Comparison of ENCODE assay signal across 9 cellular contexts in the genomic region with DNA sequence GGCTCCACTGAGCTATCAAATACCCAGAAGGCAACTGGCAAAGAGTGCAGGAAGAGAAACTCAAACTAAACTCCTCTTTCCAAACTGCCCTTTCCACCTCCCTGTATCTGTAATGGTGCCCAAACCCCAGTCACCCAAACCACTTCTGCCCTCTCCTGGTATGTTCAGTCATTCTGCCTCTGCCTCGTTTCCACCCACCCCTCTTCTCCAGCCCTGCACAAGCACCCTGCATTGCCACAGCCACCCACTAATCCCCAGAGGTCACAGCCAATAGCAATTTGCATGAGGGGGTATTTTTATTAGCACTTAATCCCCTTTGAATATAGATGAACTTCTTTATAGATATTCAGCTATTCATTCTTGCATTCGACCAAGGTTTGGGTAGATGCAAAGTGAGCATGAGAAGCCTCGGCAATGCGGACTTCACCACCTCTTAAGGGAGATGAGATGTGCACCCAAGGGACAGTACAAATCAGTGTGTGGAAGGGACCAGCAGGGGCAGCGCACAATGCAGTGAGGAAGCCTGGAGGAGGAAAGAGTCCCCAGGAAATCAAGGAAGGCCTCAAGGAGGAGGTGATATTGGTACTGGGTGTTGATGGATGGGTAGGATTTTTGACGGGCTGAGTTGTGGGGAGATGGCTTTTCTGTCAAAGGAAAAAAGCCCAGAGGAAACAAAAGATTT. TPM values are rescaled to one million over a fixed set of nuclear protein-coding genes. Genes with fewer than 3 reads are reported as not detected.
DNase-seq lines count a peak whose midpoint lies in the region; ATAC-seq and TF ChIP-seq lines count a peak whose summit lies in the region.
"Had no signal": no experiment of that assay in that cellular context is flagged by ENCODE, and none has a peak within 500 bp of the region (broad histone marks: within the 10 kb centered on the region; RNA-seq: fewer than 3 reads in every experiment).

No MANE protein-coding gene starts in this region.

- H3K36me3 ChIP-seq in HEK293 (ENCODE audit: control insufficient read depth in 2 of 2, insufficient read depth in 1 of 2, low read length in 2 of 2) (no peaks in the 10 kb centered on the region), cardiac muscle cell (no peaks in the 10 kb centered on the region)

- ATAC-seq in activated T-helper 17 cell treated with anti-CD3 and anti-CD28 coated beads, Interleukin-2, amount 50 U/mL, for 72 hours (replicated peaks), result peak; percentile 98
- peak; percentile 94 for ATAC-seq in stimulated activated memory B cell treated with anti-CD40 and anti-IgM and Interleukin-4, amounts not matched to agents 10 μg/mL and 1 μg/mL and 100 μg/mL, for 72 hours

- no peaks in the 10 kb centered on the region for H3K36me3 Mint-ChIP-seq in activated T-helper 17 cell treated with anti-CD3 and anti-CD28 coated beads, Interleukin-2, amount 50 U/mL, for 72 hours (ENCODE audit: low read depth)
- no peaks in the 10 kb centered on the region for H3K36me3 Mint-ChIP-seq in stimulated activated memory B cell treated with anti-CD40 and anti-IgM and Interleukin-4, amounts not matched to agents 10 μg/mL and 1 μg/mL and 100 μg/mL, for 72 hours

- H3K9me3 Mint-ChIP-seq in activated T-helper 17 cell treated with anti-CD3 and anti-CD28 coated beads, Interleukin-2, amount 50 U/mL, for 72 hours, result no peaks in the 10 kb centered on the region
- H3K9me3 Mint-ChIP-seq in stimulated activated memory B cell treated with anti-CD40 and anti-IgM and Interleukin-4, amounts not matched to agents 10 μg/mL and 1 μg/mL and 100 μg/mL, for 72 hours, result no peaks in the 10 kb centered on the region

- DNase-seq in activated gamma-delta T cell treated with Interleukin-2 at 50 U/mL for 16 hours (peak; percentile 48), activated gamma-delta T cell (lab: John Stamatoyannopoulos, UW) (no peak), NCI-H524 treated with DMSO at 0.1 percent for 48 hours (lab: John Stamatoyannopoulos, UW) (peak; percentile 62), cardiac muscle cell (ENCODE audit: low read depth in 1 of 2, low spot score in 1 of 2) (peak; percentile 28 to 63), NCI-H226 (no peak)

- H3K27ac ChIP-seq in HEK293 (ENCODE audit: extremely low read depth, low read depth, low read length) (no peak overlapping the region), cardiac muscle cell (no peak overlapping the region)

- H3K9me3 ChIP-seq in HEK293 (ENCODE audit: control insufficient read depth, insufficient read depth, low read depth, low read length) (no peaks in the 10 kb centered on the region), cardiac muscle cell (ENCODE audit: low read depth) (no peaks in the 10 kb centered on the region)

- CTCF ChIA-PET in HEK293 (lab: Yijun Ruan, JAX), result interaction anchor here (0.7 to 2.5 kb wide), 4 partner anchors 12 to 118 kb away, joined by 4 to 18 read pairs (median 4); no protein-coding TSS in a partner anchor

- H3K4me1 ChIP-seq in HEK293 (ENCODE audit: control insufficient read depth, insufficient read depth, low read length) (no peaks in the 10 kb centered on the region), cardiac muscle cell (ENCODE audit: low read depth) (no peaks in the 10 kb centered on the region)

- no peaks in the 10 kb centered on the region for H3K27me3 Mint-ChIP-seq in activated T-helper 17 cell treated with anti-CD3 and anti-CD28 coated beads, Interleukin-2, amount 50 U/mL, for 72 hours
- peaks cover 23% of the 10 kb centered on the region for H3K27me3 Mint-ChIP-seq in stimulated activated memory B cell treated with anti-CD40 and anti-IgM and Interleukin-4, amounts not matched to agents 10 μg/mL and 1 μg/mL and 100 μg/mL, for 72 hours

- no peak overlapping the region for H3K4me3 Mint-ChIP-seq in activated T-helper 17 cell treated with anti-CD3 and anti-CD28 coated beads, Interleukin-2, amount 50 U/mL, for 72 hours
- peak overlapping the region; percentile 32 for H3K4me3 Mint-ChIP-seq in stimulated activated memory B cell treated with anti-CD40 and anti-IgM and Interleukin-4, amounts not matched to agents 10 μg/mL and 1 μg/mL and 100 μg/mL, for 72 hours

- no peak overlapping the region for H3K27ac Mint-ChIP-seq in activated T-helper 17 cell treated with anti-CD3 and anti-CD28 coated beads, Interleukin-2, amount 50 U/mL, for 72 hours
- H3K27ac Mint-ChIP-seq in stimulated activated memory B cell treated with anti-CD40 and anti-IgM and Interleukin-4, amounts not matched to agents 10 μg/mL and 1 μg/mL and 100 μg/mL, for 72 hours, result peak overlapping the region; percentile 1

- no peaks in the 10 kb centered on the region for H3K27me3 ChIP-seq in cardiac muscle cell

- no peak overlapping the region for H3K4me3 ChIP-seq in HEK293 (ENCODE audit: low read depth, low read length)
- H3K4me3 ChIP-seq in cardiac muscle cell, result no peak overlapping the region

- POLR2A ChIA-PET in HEK293 (lab: Yijun Ruan, JAX), result no interaction called here

- H3K4me1 Mint-ChIP-seq in activated T-helper 17 cell treated with anti-CD3 and anti-CD28 coated beads, Interleukin-2, amount 50 U/mL, for 72 hours, result peaks cover 18% of the 10 kb centered on the region
- H3K4me1 Mint-ChIP-seq in stimulated activated memory B cell treated with anti-CD40 and anti-IgM and Interleukin-4, amounts not matched to agents 10 μg/mL and 1 μg/mL and 100 μg/mL, for 72 hours, result peaks cover 39% of the 10 kb centered on the region

- TF ChIP-seq CTCF in HEK293 (tag by site-specific recombination; IDR thresholded peaks at IDR 0.05), result no peak
- peak; percentile 39 for TF ChIP-seq CTCF in cardiac muscle cell (IDR thresholded peaks at IDR 0.05; ENCODE audit: low read depth, low read length)

TF ChIP-seq in HEK293, 187 proteins besides CTCF, POLR2A, EP300 and RAD21:
- TF ChIP-seq, protein P1, sequence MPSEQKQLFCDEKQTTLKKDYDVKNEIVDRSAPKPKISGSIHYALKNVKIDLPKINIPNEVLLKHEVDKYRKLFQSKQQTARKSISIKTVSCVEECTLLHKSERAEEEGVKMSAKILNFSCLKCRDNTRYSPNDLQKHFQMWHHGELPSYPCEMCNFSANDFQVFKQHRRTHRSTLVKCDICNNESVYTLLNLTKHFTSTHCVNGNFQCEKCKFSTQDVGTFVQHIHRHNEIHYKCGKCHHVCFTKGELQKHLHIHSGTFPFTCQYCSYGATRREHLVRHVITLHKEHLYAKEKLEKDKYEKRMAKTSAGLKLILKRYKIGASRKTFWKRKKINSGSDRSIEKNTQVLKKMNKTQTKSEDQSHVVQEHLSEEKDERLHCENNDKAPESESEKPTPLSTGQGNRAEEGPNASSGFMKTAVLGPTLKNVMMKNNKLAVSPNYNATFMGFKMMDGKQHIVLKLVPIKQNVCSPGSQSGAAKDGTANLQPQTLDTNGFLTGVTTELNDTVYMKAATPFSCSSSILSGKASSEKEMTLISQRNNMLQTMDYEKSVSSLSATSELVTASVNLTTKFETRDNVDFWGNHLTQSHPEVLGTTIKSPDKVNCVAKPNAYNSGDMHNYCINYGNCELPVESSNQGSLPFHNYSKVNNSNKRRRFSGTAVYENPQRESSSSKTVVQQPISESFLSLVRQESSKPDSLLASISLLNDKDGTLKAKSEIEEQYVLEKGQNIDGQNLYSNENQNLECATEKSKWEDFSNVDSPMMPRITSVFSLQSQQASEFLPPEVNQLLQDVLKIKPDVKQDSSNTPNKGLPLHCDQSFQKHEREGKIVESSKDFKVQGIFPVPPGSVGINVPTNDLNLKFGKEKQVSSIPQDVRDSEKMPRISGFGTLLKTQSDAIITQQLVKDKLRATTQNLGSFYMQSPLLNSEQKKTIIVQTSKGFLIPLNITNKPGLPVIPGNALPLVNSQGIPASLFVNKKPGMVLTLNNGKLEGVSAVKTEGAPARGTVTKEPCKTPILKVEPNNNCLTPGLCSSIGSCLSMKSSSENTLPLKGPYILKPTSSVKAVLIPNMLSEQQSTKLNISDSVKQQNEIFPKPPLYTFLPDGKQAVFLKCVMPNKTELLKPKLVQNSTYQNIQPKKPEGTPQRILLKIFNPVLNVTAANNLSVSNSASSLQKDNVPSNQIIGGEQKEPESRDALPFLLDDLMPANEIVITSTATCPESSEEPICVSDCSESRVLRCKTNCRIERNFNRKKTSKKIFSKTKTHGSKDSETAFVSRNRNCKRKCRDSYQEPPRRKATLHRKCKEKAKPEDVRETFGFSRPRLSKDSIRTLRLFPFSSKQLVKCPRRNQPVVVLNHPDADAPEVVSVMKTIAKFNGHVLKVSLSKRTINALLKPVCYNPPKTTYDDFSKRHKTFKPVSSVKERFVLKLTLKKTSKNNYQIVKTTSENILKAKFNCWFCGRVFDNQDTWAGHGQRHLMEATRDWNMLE (tag by site-specific recombination; conservative IDR thresholded peaks at IDR 0.05; ENCODE audit: low read depth), result no peak
- 0 out of 2 replicates have a peak, but pooled peaks have one; percentile 20 for TF ChIP-seq ZFP3 (tag by site-specific recombination; IDR thresholded peaks at IDR 0.05; ENCODE audit: low read depth)
- TF ChIP-seq ZNF2 (tag by site-specific recombination; IDR thresholded peaks at IDR 0.05), result no peak
- TF ChIP-seq ZNF664 (tag by site-specific recombination; IDR thresholded peaks at IDR 0.05), result no peak
- TF ChIP-seq ZFHX2 (tag by site-specific recombination; conservative IDR thresholded peaks at IDR 0.05), result peak; percentile 38; the same call in 1 of the 2 replicates
- TF ChIP-seq HOXC10 (CRISPR knock-in tag; IDR thresholded peaks at IDR 0.05), result no peak
- TF ChIP-seq ZNF707 (tag by site-specific recombination; IDR thresholded peaks at IDR 0.05), result no peak
- no peak for TF ChIP-seq ZNF211 (tag by site-specific recombination; IDR thresholded peaks at IDR 0.05; ENCODE audit: low read depth)
- TF ChIP-seq EGR2 (tag by site-specific recombination; IDR thresholded peaks at IDR 0.05; ENCODE audit: low read depth), result no peak
- TF ChIP-seq ZNF654 (tag by site-specific recombination; IDR thresholded peaks at IDR 0.05; ENCODE audit: low read depth), result peak; percentile 56
- no peak for TF ChIP-seq ZNF214 (tag by site-specific recombination; IDR thresholded peaks at IDR 0.05; ENCODE audit: borderline replicate concordance)
- TF ChIP-seq ZNF391 (tag by site-specific recombination; IDR thresholded peaks at IDR 0.05; ENCODE audit: borderline replicate concordance, low read depth), result no peak
- TF ChIP-seq ZNF677 (tag by site-specific recombination; IDR thresholded peaks at IDR 0.05), result no peak
- no peak for TF ChIP-seq ZNF133 (tag by site-specific recombination; IDR thresholded peaks at IDR 0.05)

RNA-seq across cellular contexts. Expression of a gene that starts 12.4 kb away (rescaled TPM):
- under 1 TPM; 0.16 to 0.17 TPM for total RNA-seq in activated T-helper 17 cell treated with anti-CD3 and anti-CD28 coated beads, Interleukin-2, amount 50 U/mL, for 72 hours
- total RNA-seq in cardiac muscle cell, result 0.11 and 0.12 TPM in 2 replicates
- polyA plus RNA-seq in cardiac muscle cell, result not detected in 2 replicates
- total RNA-seq: dermis microvascular lymphatic vessel endothelial cell had no signal

RNA-seq across cellular contexts. Expression of a gene that starts 28.6 kb away (rescaled TPM):
- 1 to 10 TPM; 5.0 to 9.6 TPM for total RNA-seq in activated T-helper 17 cell treated with anti-CD3 and anti-CD28 coated beads, Interleukin-2, amount 50 U/mL, for 72 hours
- 2.9 and 5.5 TPM in 2 replicates for total RNA-seq in cardiac muscle cell
- 11.6 and 15.7 TPM in 2 replicates for polyA plus RNA-seq in cardiac muscle cell

RNA-seq across cellular contexts. Expression of a gene that starts 29.2 kb away (rescaled TPM):
- under 1 TPM; 0.24 to 0.43 TPM for total RNA-seq in activated T-helper 17 cell treated with anti-CD3 and anti-CD28 coated beads, Interleukin-2, amount 50 U/mL, for 72 hours
- not detected in 2 replicates for total RNA-seq in cardiac muscle cell
- polyA plus RNA-seq in cardiac muscle cell, result 0.15 TPM in 1 of 2 replicates, not detected in the other
- total RNA-seq: dermis microvascular lymphatic vessel endothelial cell had no signal

Comparison
In these comparisons a context has a peak if more than half of its experiments do, and no peak if none do; other contexts are left out.
1. DNase-seq: peak in activated gamma-delta T cell treated with Interleukin-2 at 50 U/mL for 16 hours (single experiment), NCI-H524 treated with DMSO at 0.1 percent for 48 hours (single experiment) and cardiac muscle cell (2 of 2); none in activated gamma-delta T cell (single experiment) and NCI-H226 (single experiment).